16 cellular contexts compared by ENCODE assay signal in genomic region chr10:1199345-1199673, GRCh38.
A peak's percentile ranks its signal among the peaks of the same experiment; 100 is the strongest.
DNase-seq lines count a peak whose midpoint lies in the region; TF ChIP-seq lines count a peak whose summit lies in the region.
"Had no signal": no experiment of that assay in that cellular context is flagged by ENCODE, and none has a peak within 500 bp of the region (broad histone marks: within the 10 kb centered on the region; RNA-seq: fewer than 3 reads in every experiment).

No MANE protein-coding gene starts in this region.

- H3K23ac ChIP-seq in neuronal stem cell (ENCODE audit: low read depth, low read length, poor library complexity): no peak overlapping the region

- H3K36me3 ChIP-seq in H7 (replicated peaks; ENCODE audit: control insufficient read depth, insufficient read depth, low read length) (no peaks in the 10 kb centered on the region), neuronal stem cell (replicated peaks in 1 of 2; ENCODE audit: control insufficient read depth in 2 of 2, insufficient read depth in 2 of 2, low read length in 2 of 2) (no peaks in the 10 kb centered on the region)

- H2BK12ac ChIP-seq in neuronal stem cell (ENCODE audit: low read length): no peak overlapping the region

- H2AFZ ChIP-seq in neuronal stem cell (ENCODE audit: low read length): no peak overlapping the region
- H2AFZ ChIP-seq: GM23248 had no signal

- H2BK15ac ChIP-seq in neuronal stem cell (ENCODE audit: low read length): peak overlapping the region; percentile 12

- intact Hi-C loops in dorsolateral prefrontal cortex (cut with DNase I): no loop called here

- H3K4me2 ChIP-seq in neuronal stem cell (ENCODE audit: insufficient read depth, low read length, poor library complexity, severe bottlenecking): no peak overlapping the region

- TF ChIP-seq CTCF in dorsolateral prefrontal cortex (IDR thresholded peaks at IDR 0.05 in 54 of 56, conservative IDR thresholded peaks at IDR 0.05 in 2 of 56; ENCODE audit: low read depth in 1 of 56, partially characterized antibody in 56 of 56): no peak

- no peak overlapping the region for H3K4ac ChIP-seq in neuronal stem cell (ENCODE audit: low read length)

- no peak overlapping the region for H2BK5ac ChIP-seq in neuronal stem cell (ENCODE audit: low read length)

- H3K27me3 ChIP-seq in H7 (ENCODE audit: control insufficient read depth, insufficient read depth, low read length): no peaks in the 10 kb centered on the region
- peaks cover 0 to 5% (median 0%) of the 10 kb centered on the region in 45 donors for H3K27me3 ChIP-seq in dorsolateral prefrontal cortex
- H3K27me3 ChIP-seq in neuronal stem cell (ENCODE audit: control insufficient read depth in 3 of 3, insufficient read depth in 3 of 3, low read depth in 1 of 3, low read length in 3 of 3): peaks cover 0 to 32% (median 0%) of the 10 kb centered on the region in 3 experiments

- H3K9me3 ChIP-seq in neuronal stem cell (replicated peaks in 1 of 2; ENCODE audit: control insufficient read depth in 2 of 2, insufficient read depth in 1 of 2, low read depth in 1 of 2, low read length in 2 of 2): no peaks in the 10 kb centered on the region

- DNase-seq in H7: peak; percentile 79
- peak in 2 of 10 donors; percentile 21 to 41 for DNase-seq in dorsolateral prefrontal cortex
- no peak for DNase-seq in neuronal stem cell (ENCODE audit: low spot score)
- DNase-seq in GM19240 (ENCODE audit: insufficient read length, low spot score): no peak
- DNase-seq in occipital lobe (lab: John Stamatoyannopoulos, UW): no peak
- no peak for DNase-seq in NOMO-1 treated with dmso at 0.1 percent for 144 hours (lab: John Stamatoyannopoulos, UW; ENCODE audit: unreplicated experiment)
- no peak for DNase-seq in hypothalamus (lab: John Stamatoyannopoulos, UW)
- DNase-seq: DMS 273 treated with DMSO at 0.1 percent for 48 hours, GDM1, GM23248, KG1, NCI-H1694 treated with DMSO at 0.1 percent for 48 hours, PC-3, RPMI8226, SHP77 treated with DMSO at 0.1 percent for 48 hours had no signal

- no peak overlapping the region for H3K9ac ChIP-seq in neuronal stem cell (ENCODE audit: low read depth, low read length, poor library complexity)
- H3K9ac ChIP-seq: GM23248 had no signal

- H4K91ac ChIP-seq in neuronal stem cell (ENCODE audit: low read depth, low read length, poor library complexity): no peak overlapping the region

- no peak overlapping the region for H3K4me3 ChIP-seq in H7 (ENCODE audit: insufficient read depth, low read depth, low read length)
- peak overlapping the region in 49 of 59 donors; percentile 2 to 66 (median 32) for H3K4me3 ChIP-seq in dorsolateral prefrontal cortex
- no peak overlapping the region for H3K4me3 ChIP-seq in neuronal stem cell (ENCODE audit: low read length in 2 of 2)
- H3K4me3 ChIP-seq: GM23248 had no signal

- H2AK5ac ChIP-seq in neuronal stem cell (ENCODE audit: low read depth, low read length): peak overlapping the region; percentile 32

- peaks cover 0 to 10% of the 10 kb centered on the region in 2 donors for H3K4me1 ChIP-seq in neuronal stem cell (ENCODE audit: control insufficient read depth in 2 of 2, insufficient read depth in 1 of 2, low read depth in 1 of 2, low read length in 2 of 2)

- H3K79me1 ChIP-seq in neuronal stem cell (ENCODE audit: low read depth, low read length): no peaks in the 10 kb centered on the region

- no CpG with 5 or more reads among the region's 17 CpGs for WGBS in neuronal stem cell (ENCODE audit: extremely low coverage in 2 of 2, insufficient read length in 2 of 2, insufficient replicate concordance in 1 of 2), 2 donors

- peak overlapping the region; percentile 92 for H3K18ac ChIP-seq in neuronal stem cell (ENCODE audit: low read length)

- H2BK120ac ChIP-seq in neuronal stem cell (ENCODE audit: low read depth, low read length): peak overlapping the region; percentile 61

- H4K8ac ChIP-seq in neuronal stem cell (ENCODE audit: low read depth, low read length): no peak overlapping the region

- H3K27ac ChIP-seq in dorsolateral prefrontal cortex (peak overlapping the region; percentile 87 to 100 (median 99)), neuronal stem cell (replicated peaks; ENCODE audit: low read length) (no peak overlapping the region), temporal lobe (ENCODE audit: low read depth, low read length) (peak overlapping the region; percentile 100)
- H3K27ac ChIP-seq: GM23248 had no signal

- no peak overlapping the region for H3K14ac ChIP-seq in neuronal stem cell (ENCODE audit: low read length)

Comparison
In these comparisons a context has a peak if more than half of its experiments do, and no peak if none do; other contexts are left out.
1. H3K4me3 ChIP-seq: peak in dorsolateral prefrontal cortex (49 of 59); none in H7 (single experiment) and neuronal stem cell (0 of 2).